9 cellular contexts compared by ENCODE assay signal in genomic region chr5:177362871-177363507, GRCh38. TPM values are rescaled to one million over a fixed set of nuclear protein-coding genes. Genes with fewer than 3 reads are reported as not detected.
DNase-seq lines count a peak whose midpoint lies in the region; ATAC-seq and TF ChIP-seq lines count a peak whose summit lies in the region.
"Had no signal": no experiment of that assay in that cellular context is flagged by ENCODE, and none has a peak within 500 bp of the region (broad histone marks: within the 10 kb centered on the region; RNA-seq: fewer than 3 reads in every experiment).

No MANE protein-coding gene starts in this region.

- DNase-seq in DMS79 treated with DMSO at 0.1 percent for 48 hours (lab: John Stamatoyannopoulos, UW) (peak; percentile 52), NCI-H82 (lab: John Stamatoyannopoulos, UW) (peak; percentile 65), fibroblast of lung (ENCODE audit: low read depth in 2 of 2) (peak in 1 of 2 donors; percentile 19), neural progenitor cell (ENCODE audit: low spot score) (peak; percentile 83), tibial artery (peak in 1 of 2 donors; percentile 37)
- peak; percentile 60 for DNase-seq in activated T-cell treated with anti-CD3 and anti-CD28 coated beads, Interleukin-2, amount 50 U/mL, for 4 hours

- no peak overlapping the region for H3K27ac ChIP-seq in fibroblast of lung (ENCODE audit: insufficient read depth, low read length)
- H3K27ac ChIP-seq in neural progenitor cell = no peak overlapping the region
- no peak overlapping the region for H3K27ac ChIP-seq in tibial artery
- H3K27ac ChIP-seq: SJSA1 had no signal

- H3K4me3 ChIP-seq in fibroblast of lung (replicated peaks in 1 of 4; ENCODE audit: control extremely low read depth in 1 of 4, insufficient read depth in 1 of 4, low read depth in 3 of 4, low read length in 4 of 4) (peak overlapping the region; percentile 14 to 37 (median 29)), neural progenitor cell (peak overlapping the region; percentile 46), tibial artery (peak overlapping the region; percentile 39 to 54)
- H3K4me3 ChIP-seq: SJSA1 had no signal

- H3K4me3 Mint-ChIP-seq in activated T-cell treated with anti-CD3 and anti-CD28 coated beads, Interleukin-2, amount 50 U/mL, for 4 hours = peak overlapping the region; percentile 73
- H3K4me3 Mint-ChIP-seq in neural progenitor cell = peak overlapping the region; percentile 81

- no peaks in the 10 kb centered on the region for H3K79me2 ChIP-seq in fibroblast of lung (ENCODE audit: control insufficient read depth, insufficient read depth, low read length)
- no peaks in the 10 kb centered on the region for H3K79me2 ChIP-seq in neural progenitor cell (ENCODE audit: low read depth)

- H3K9me3 ChIP-seq in fibroblast of lung (ENCODE audit: control insufficient read depth, insufficient read depth, low read depth, low read length) = no peaks in the 10 kb centered on the region
- no peaks in the 10 kb centered on the region for H3K9me3 ChIP-seq in neural progenitor cell (ENCODE audit: low read depth)
- H3K9me3 ChIP-seq in tibial artery = no peaks in the 10 kb centered on the region
- H3K9me3 ChIP-seq: SJSA1 had no signal

- H3K4me1 ChIP-seq in fibroblast of lung (ENCODE audit: control insufficient read depth, extremely low read depth, insufficient read depth, low read length) = peaks cover 5% of the 10 kb centered on the region
- H3K4me1 ChIP-seq in neural progenitor cell = peaks cover 19% of the 10 kb centered on the region
- peaks cover 0 to 37% (median 27%) of the 10 kb centered on the region in 4 donors for H3K4me1 ChIP-seq in tibial artery

- H4K20me1 ChIP-seq in fibroblast of lung (ENCODE audit: control insufficient read depth, extremely low read depth, insufficient read depth, low read length) (no peaks in the 10 kb centered on the region), neural progenitor cell (ENCODE audit: low read depth) (no peaks in the 10 kb centered on the region)

- peaks cover 4% of the 10 kb centered on the region for H3K36me3 Mint-ChIP-seq in activated T-cell treated with anti-CD3 and anti-CD28 coated beads, Interleukin-2, amount 50 U/mL, for 4 hours (ENCODE audit: insufficient read depth)
- no peaks in the 10 kb centered on the region for H3K36me3 Mint-ChIP-seq in neural progenitor cell

- no peak for TF ChIP-seq CTCF in fibroblast of lung (conservative IDR thresholded peaks at IDR 0.05 in 1 of 2, IDR thresholded peaks at IDR 0.05 in 1 of 2; ENCODE audit: low read depth in 1 of 2, low read length in 2 of 2)
- TF ChIP-seq CTCF in neural progenitor cell (IDR thresholded peaks at IDR 0.05) = peak; percentile 22
- TF ChIP-seq CTCF in tibial artery (IDR thresholded peaks at IDR 0.05) = no peak

- H3K9ac ChIP-seq in fibroblast of lung (ENCODE audit: insufficient read depth, low read length) = no peak overlapping the region
- H3K9ac ChIP-seq in neural progenitor cell = no peak overlapping the region

- ATAC-seq in HG02623 (IDR thresholded peaks at IDR 0.05; ENCODE audit: unreplicated experiment) (peak; percentile 44), HG03521 (IDR thresholded peaks at IDR 0.05; ENCODE audit: unreplicated experiment) (no peak)
- peak; percentile 64 to 68 for ATAC-seq in activated T-cell treated with anti-CD3 and anti-CD28 coated beads, Interleukin-2, amount 50 U/mL, for 4 hours

- intact Hi-C loops in tibial artery (cut with DNase I; ENCODE audit: low total_unique reads) = no loop called here

- H3K36me3 ChIP-seq in fibroblast of lung (ENCODE audit: control insufficient read depth, insufficient read depth, low read length) = no peaks in the 10 kb centered on the region
- no peaks in the 10 kb centered on the region for H3K36me3 ChIP-seq in neural progenitor cell
- H3K36me3 ChIP-seq in tibial artery = no peaks in the 10 kb centered on the region
- H3K36me3 ChIP-seq: SJSA1 had no signal

- H3K4me2 ChIP-seq in fibroblast of lung (ENCODE audit: extremely low read depth, insufficient read depth, low read length) = peak overlapping the region; percentile 76
- peak overlapping the region; percentile 75 for H3K4me2 ChIP-seq in neural progenitor cell

- H2AFZ ChIP-seq in fibroblast of lung (ENCODE audit: low read length) = peak overlapping the region; percentile 55
- H2AFZ ChIP-seq in neural progenitor cell (replicated peaks) = peak overlapping the region; percentile 48

- H3K9me3 Mint-ChIP-seq in activated T-cell treated with anti-CD3 and anti-CD28 coated beads, Interleukin-2, amount 50 U/mL, for 4 hours = no peaks in the 10 kb centered on the region
- H3K9me3 Mint-ChIP-seq in neural progenitor cell = no peaks in the 10 kb centered on the region

- H3K27ac Mint-ChIP-seq in neural progenitor cell = no peak overlapping the region

- H3K4me1 Mint-ChIP-seq in activated T-cell treated with anti-CD3 and anti-CD28 coated beads, Interleukin-2, amount 50 U/mL, for 4 hours (ENCODE audit: low read depth) = peaks cover 70% of the 10 kb centered on the region
- peaks cover 53% of the 10 kb centered on the region for H3K4me1 Mint-ChIP-seq in neural progenitor cell

- H3K27me3 Mint-ChIP-seq in activated T-cell treated with anti-CD3 and anti-CD28 coated beads, Interleukin-2, amount 50 U/mL, for 4 hours (ENCODE audit: low read depth) = no peaks in the 10 kb centered on the region
- H3K27me3 Mint-ChIP-seq in neural progenitor cell (ENCODE audit: insufficient read depth, low read depth) = peaks cover 19% of the 10 kb centered on the region

- H3F3A ChIP-seq in neural progenitor cell (ENCODE audit: low read depth) = peaks cover 29% of the 10 kb centered on the region

- H3K27me3 ChIP-seq in fibroblast of lung (ENCODE audit: control insufficient read depth, insufficient read depth, low read length) (peaks cover 17% of the 10 kb centered on the region), neural progenitor cell (peaks cover 35% of the 10 kb centered on the region), tibial artery (peaks cover 0 to 10% of the 10 kb centered on the region in 2 donors)

RNA-seq across cellular contexts. Expression of gene RGS14, which starts 5.3 kb away (rescaled TPM):
- total RNA-seq in activated T-cell treated with anti-CD3 and anti-CD28 coated beads, Interleukin-2, amount 50 U/mL, for 4 hours = 10 to 100 TPM; 43.7 to 62.3 (median 46.2) TPM
- total RNA-seq in fibroblast of lung = 2.6 and 4.1 TPM in 2 replicates
- polyA plus RNA-seq in fibroblast of lung = 2.5 and 3.1 TPM in 2 replicates
- 3.1 and 4.2 TPM in 2 replicates for polyA plus RNA-seq in fibroblast of lung (2012)
- 1.8 and 4.3 TPM in 2 replicates for polyA minus RNA-seq in fibroblast of lung (ENCODE audit: low replicate concordance)
- total RNA-seq in neural progenitor cell (ENCODE audit: low replicate concordance) = 3.2 and 19.0 TPM in 2 replicates

RNA-seq across cellular contexts. Expression of gene LMAN2, which starts 11.5 kb away (rescaled TPM):
- 100 to 1,000 TPM; 120 to 129 (median 127) TPM for total RNA-seq in activated T-cell treated with anti-CD3 and anti-CD28 coated beads, Interleukin-2, amount 50 U/mL, for 4 hours
- total RNA-seq in fibroblast of lung (294 and 396 TPM in 2 replicates), neural progenitor cell (ENCODE audit: low replicate concordance) (96.5 and 116 TPM in 2 replicates)
- polyA plus RNA-seq in fibroblast of lung = 145 and 221 TPM in 2 replicates
- 183 and 234 TPM in 2 replicates for polyA plus RNA-seq in fibroblast of lung (2012)
- 331 and 337 TPM in 2 replicates for polyA minus RNA-seq in fibroblast of lung (ENCODE audit: low replicate concordance)

RNA-seq across cellular contexts. Expression of gene SLC34A1, which starts 21.2 kb away (rescaled TPM):
- total RNA-seq in activated T-cell treated with anti-CD3 and anti-CD28 coated beads, Interleukin-2, amount 50 U/mL, for 4 hours = not detected
- total RNA-seq in fibroblast of lung = not detected in 2 replicates
- polyA plus RNA-seq in fibroblast of lung = not detected in 2 replicates
- not detected in 2 replicates for polyA plus RNA-seq in fibroblast of lung (2012)
- not detected in 2 replicates for polyA minus RNA-seq in fibroblast of lung (ENCODE audit: low replicate concordance)
- not detected in 2 replicates for total RNA-seq in neural progenitor cell (ENCODE audit: low replicate concordance)
- total RNA-seq: SJSA1 had no signal

RNA-seq across cellular contexts. Expression of gene PFN3, which starts 37.5 kb away (rescaled TPM):
- total RNA-seq in activated T-cell treated with anti-CD3 and anti-CD28 coated beads, Interleukin-2, amount 50 U/mL, for 4 hours = not detected
- not detected in 2 replicates for total RNA-seq in fibroblast of lung
- polyA plus RNA-seq in fibroblast of lung = not detected in 2 replicates
- polyA plus RNA-seq in fibroblast of lung (2012) = not detected in 2 replicates
- not detected in 2 replicates for polyA minus RNA-seq in fibroblast of lung (ENCODE audit: low replicate concordance)
- not detected in 2 replicates for total RNA-seq in neural progenitor cell (ENCODE audit: low replicate concordance)
- total RNA-seq: SJSA1 had no signal

RNA-seq across cellular contexts. Expression of gene F12, which starts 46.4 kb away (rescaled TPM):
- total RNA-seq in activated T-cell treated with anti-CD3 and anti-CD28 coated beads, Interleukin-2, amount 50 U/mL, for 4 hours = 1 to 10 TPM; 1.7 to 5.7 (median 3.1) TPM
- total RNA-seq in fibroblast of lung (under 0.01 and 0.50 TPM in 2 replicates), neural progenitor cell (ENCODE audit: low replicate concordance) (2.0 TPM in 1 of 2 replicates, not detected in the other)
- 0.10 and 0.19 TPM in 2 replicates for polyA plus RNA-seq in fibroblast of lung
- 0.35 and 0.46 TPM in 2 replicates for polyA plus RNA-seq in fibroblast of lung (2012)
- polyA minus RNA-seq in fibroblast of lung (ENCODE audit: low replicate concordance) = not detected in 2 replicates
